2 cellular contexts compared by ENCODE assay signal in genomic region chr5:64796301-64796700, GRCh38.
TF ChIP-seq lines count a peak whose summit lies in the region.

No MANE protein-coding gene starts in this region.

TF ChIP-seq in HEK293, 187 proteins besides CTCF, POLR2A, EP300 and RAD21:
- TF ChIP-seq SCRT2 (tag by site-specific recombination; IDR thresholded peaks at IDR 0.05) (no peak), WT1 (tag by site-specific recombination; IDR thresholded peaks at IDR 0.05) (no peak), ZNF10 (tag by site-specific recombination; IDR thresholded peaks at IDR 0.05) (peak; percentile 97)

TF ChIP-seq in K562, 482 proteins besides CTCF, POLR2A, EP300 and RAD21:
- TF ChIP-seq LEF1 (IDR thresholded peaks at IDR 0.05) (no peak), FOXM1 (IDR thresholded peaks at IDR 0.05; ENCODE audit: low read depth) (0 out of 2 replicates have a peak, but pooled peaks have one; percentile 31), FOXM1 (CRISPR knock-in tag; IDR thresholded peaks at IDR 0.05; ENCODE audit: low read depth) (no peak), RBM25 (IDR thresholded peaks at IDR 0.05; ENCODE audit: low read depth, low read length, severe bottlenecking) (peak; percentile 61), ZNF134 (CRISPR knock-in tag; conservative IDR thresholded peaks at IDR 0.05) (peak; percentile 97)
